19 cellular contexts compared by ENCODE assay signal in the genomic region with DNA sequence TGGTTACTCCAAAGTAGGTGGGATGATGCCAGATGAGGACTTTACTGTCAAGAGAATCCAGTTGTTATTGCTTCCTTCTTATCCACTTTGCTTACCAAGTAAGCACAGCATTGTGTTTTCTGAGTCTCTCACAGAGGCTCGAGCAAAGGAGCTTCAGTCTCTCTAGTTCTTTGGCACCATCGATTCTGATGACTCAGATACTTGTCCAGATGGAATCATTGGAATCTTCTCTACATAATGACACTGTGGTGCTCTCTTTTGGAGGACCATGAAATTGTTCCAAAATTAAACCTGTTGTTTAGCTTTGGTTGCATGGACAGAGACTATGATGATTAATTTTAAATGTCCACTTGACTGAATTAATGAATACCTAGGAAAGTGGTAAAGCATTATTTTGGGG.
DNase-seq lines count a peak whose midpoint lies in the region; TF ChIP-seq lines count a peak whose summit lies in the region.
"Had no signal": no experiment of that assay in that cellular context is flagged by ENCODE, and none has a peak within 500 bp of the region (broad histone marks: within the 10 kb centered on the region; RNA-seq: fewer than 3 reads in every experiment).

No MANE protein-coding gene starts in this region.

- H3K4me3 ChIP-seq in neuronal stem cell (ENCODE audit: low read length in 2 of 2): no peak overlapping the region
- H3K4me3 ChIP-seq in testis: no peak overlapping the region
- H3K4me3 ChIP-seq: BLaER1, GM23248 had no signal

- in situ Hi-C loops in G401 (cut with HindIII; ENCODE audit: low sequenced_read_pairs): no loop called here

- H3K4ac ChIP-seq in neuronal stem cell (ENCODE audit: low read length): no peak overlapping the region

- H2AFZ ChIP-seq in neuronal stem cell (ENCODE audit: low read length): no peak overlapping the region
- H2AFZ ChIP-seq: GM23248 had no signal

- H2AK5ac ChIP-seq in neuronal stem cell (ENCODE audit: low read depth, low read length): no peak overlapping the region

- peaks cover 0 to 2% (median 0%) of the 10 kb centered on the region in 3 experiments for H3K27me3 ChIP-seq in neuronal stem cell (ENCODE audit: control insufficient read depth in 3 of 3, insufficient read depth in 3 of 3, low read depth in 1 of 3, low read length in 3 of 3)
- no peaks in the 10 kb centered on the region for H3K27me3 ChIP-seq in testis
- H3K27me3 ChIP-seq: BLaER1 had no signal

- H2BK5ac ChIP-seq in neuronal stem cell (ENCODE audit: low read length): no peak overlapping the region

- no peaks in the 10 kb centered on the region for H3K79me1 ChIP-seq in neuronal stem cell (ENCODE audit: low read depth, low read length)

- intact Hi-C loops in testis (cut with DNase I; ENCODE audit: low total_unique reads): no loop called here

- H3K36me3 ChIP-seq in neuronal stem cell (replicated peaks in 1 of 2; ENCODE audit: control insufficient read depth in 2 of 2, insufficient read depth in 2 of 2, low read length in 2 of 2) (no peaks in the 10 kb centered on the region), testis (ENCODE audit: low read depth, missing control alignments) (no peaks in the 10 kb centered on the region)
- H3K36me3 ChIP-seq: BLaER1 had no signal

- no peak overlapping the region for H4K91ac ChIP-seq in neuronal stem cell (ENCODE audit: low read depth, low read length, poor library complexity)

- TF ChIP-seq POLR2A in testis (IDR thresholded peaks at IDR 0.05): no peak

- H3K4me1 ChIP-seq in neuronal stem cell (ENCODE audit: control insufficient read depth in 2 of 2, insufficient read depth in 1 of 2, low read depth in 1 of 2, low read length in 2 of 2) (peaks cover 0 to 4% of the 10 kb centered on the region in 2 donors), testis (no peaks in the 10 kb centered on the region)
- H3K4me1 ChIP-seq: BLaER1 had no signal

- WGBS in neuronal stem cell (ENCODE audit: extremely low coverage in 2 of 2, insufficient read length in 2 of 2, insufficient replicate concordance in 1 of 2), 2 donors: no CpG with 5 or more reads among the region's 2 CpGs
- WGBS in testis, 2 donors: 90 to 91% methylated on average over 2 of the region's 2 CpGs

- H3K9ac ChIP-seq in neuronal stem cell (ENCODE audit: low read depth, low read length, poor library complexity): no peak overlapping the region
- H3K9ac ChIP-seq: BLaER1, GM23248 had no signal

- H4K8ac ChIP-seq in neuronal stem cell (ENCODE audit: low read depth, low read length): no peak overlapping the region

- H3K9me3 ChIP-seq in neuronal stem cell (replicated peaks in 1 of 2; ENCODE audit: control insufficient read depth in 2 of 2, insufficient read depth in 1 of 2, low read depth in 1 of 2, low read length in 2 of 2) (no peaks in the 10 kb centered on the region), testis (no peaks in the 10 kb centered on the region)
- H3K9me3 ChIP-seq: BLaER1, Caco-2 had no signal

- DNase-seq in DMS53 (lab: John Stamatoyannopoulos, UW): peak; percentile 33
- DNase-seq in DMS53 treated with DMSO at 0.1 percent for 48 hours (lab: John Stamatoyannopoulos, UW; ENCODE audit: unreplicated experiment): no peak
- DNase-seq in G401 (ENCODE audit: low spot score): peak; percentile 73
- peak; percentile 81 for DNase-seq in NCI-H446 treated with DMSO at 0.1 percent for 48 hours (lab: John Stamatoyannopoulos, UW)
- peak; percentile 60 for DNase-seq in myocyte (ENCODE audit: low read depth)
- DNase-seq in neuronal stem cell (ENCODE audit: low spot score): no peak
- DNase-seq in NCI-H146 treated with DMSO at 0.1 percent for 48 hours (lab: John Stamatoyannopoulos, UW; ENCODE audit: unreplicated experiment): no peak
- no peak for DNase-seq in testis
- DNase-seq: Caco-2; CD4-positive, CD25-positive, alpha-beta regulatory T cell; CD8-positive, alpha-beta T cell; DMS153; DMS79 treated with DMSO at 0.1 percent for 48 hours; GM23248; H7; HCEC 1CT had no signal

- H2BK15ac ChIP-seq in neuronal stem cell (ENCODE audit: low read length): no peak overlapping the region

- no peak overlapping the region for H3K18ac ChIP-seq in neuronal stem cell (ENCODE audit: low read length)

- no peak overlapping the region for H2BK120ac ChIP-seq in neuronal stem cell (ENCODE audit: low read depth, low read length)

- no peak overlapping the region for H3K27ac ChIP-seq in neuronal stem cell (replicated peaks; ENCODE audit: low read length)
- H3K27ac ChIP-seq in testis: no peak overlapping the region
- H3K27ac ChIP-seq: 22Rv1, BLaER1, C4-2B, GM23248 had no signal

- no peak overlapping the region for H3K23ac ChIP-seq in neuronal stem cell (ENCODE audit: low read depth, low read length, poor library complexity)

- no peak for TF ChIP-seq CTCF in testis (IDR thresholded peaks at IDR 0.05)

- no peak overlapping the region for H3K4me2 ChIP-seq in neuronal stem cell (ENCODE audit: insufficient read depth, low read length, poor library complexity, severe bottlenecking)
- H3K4me2 ChIP-seq: BLaER1 had no signal

- no peak overlapping the region for H2BK12ac ChIP-seq in neuronal stem cell (ENCODE audit: low read length)

- H3K14ac ChIP-seq in neuronal stem cell (ENCODE audit: low read length): no peak overlapping the region

Comparison
In these comparisons a context has a peak if more than half of its experiments do, and no peak if none do; other contexts are left out.
1. DNase-seq: peak in DMS53 (single experiment), G401 (single experiment), NCI-H446 treated with DMSO at 0.1 percent for 48 hours (single experiment) and myocyte (single experiment); none in DMS53 treated with DMSO at 0.1 percent for 48 hours (single experiment), neuronal stem cell (single experiment), NCI-H146 treated with DMSO at 0.1 percent for 48 hours (single experiment) and testis (single experiment).